ENCODE assay signal across 17 cellular contexts in the genomic region with DNA sequence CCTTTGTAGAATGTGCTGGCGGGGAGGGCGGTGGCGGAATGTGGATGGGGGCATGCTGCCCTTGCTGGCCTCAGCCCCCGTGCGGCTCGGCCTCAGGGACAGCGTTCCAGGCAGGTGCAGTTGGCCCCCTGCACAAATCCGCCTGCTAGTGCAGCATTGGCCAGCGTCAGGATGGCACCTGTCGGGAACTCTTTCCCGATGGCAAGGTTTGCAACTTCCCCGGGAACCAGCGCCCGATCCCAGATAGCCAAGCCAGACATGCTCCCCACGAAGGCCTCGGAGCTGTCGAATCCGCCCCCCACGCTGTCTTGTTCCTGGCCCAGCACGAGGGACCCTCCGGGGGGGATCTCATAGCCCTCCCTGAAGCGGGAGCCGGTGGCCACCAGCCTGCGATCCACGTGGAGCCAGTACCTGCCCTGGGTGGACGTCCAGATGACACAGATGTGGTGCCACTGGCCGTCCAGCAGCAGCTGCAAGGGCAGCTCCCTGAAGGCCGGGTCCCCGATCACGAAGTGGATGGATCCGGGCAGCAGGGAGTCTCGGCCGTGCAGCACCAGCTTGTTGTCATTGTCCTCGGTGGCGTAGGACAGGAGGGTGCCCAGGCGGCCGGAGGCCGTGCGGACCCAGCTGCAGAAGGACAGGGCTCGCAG. TPM values are rescaled to one million over a fixed set of nuclear protein-coding genes. Genes with fewer than 3 reads are reported as not detected.
DNase-seq lines count a peak whose midpoint lies in the region; ATAC-seq and TF ChIP-seq lines count a peak whose summit lies in the region.
"Had no signal": no experiment of that assay in that cellular context is flagged by ENCODE, and none has a peak within 500 bp of the region (broad histone marks: within the 10 kb centered on the region; RNA-seq: fewer than 3 reads in every experiment).

No MANE protein-coding gene starts in this region.

- no peak overlapping the region for H2AK5ac ChIP-seq in IMR-90 (ENCODE audit: low read depth, low read length)

- no peak overlapping the region for H3K14ac ChIP-seq in IMR-90 (replicated peaks; ENCODE audit: low read depth, low read length)

- H2BK20ac ChIP-seq in IMR-90 (ENCODE audit: low read depth, low read length): no peak overlapping the region

- H3K9me1 ChIP-seq in IMR-90 (ENCODE audit: insufficient read depth, low read length): no peaks in the 10 kb centered on the region

- intact Hi-C loops in IMR-90 (cut with micrococcal nuclease): no loop called here
- intact Hi-C loops in dendritic cell treated with granulocyte-macrophage colony-stimulating factor and Interleukin-4, amounts not matched to agents 40 ng/mL and 50 ng/mL, for 4 days (cut with micrococcal nuclease): no loop called here
- intact Hi-C loops in lower lobe of right lung (cut with DNase I): no loop called here

- no peak for TF ChIP-seq POLR2A in IMR-90 (IDR thresholded peaks at IDR 0.05; ENCODE audit: low read depth, low read length)

- no peaks in the 10 kb centered on the region for H4K20me1 ChIP-seq in IMR-90 (ENCODE audit: insufficient read depth, low read length)

- no peak overlapping the region for H2AK9ac ChIP-seq in IMR-90 (replicated peaks; ENCODE audit: low read depth, low read length, poor library complexity)

- no peak overlapping the region for H4K8ac ChIP-seq in IMR-90 (ENCODE audit: low read depth in 2 of 2, low read length in 2 of 2)

- no peak overlapping the region for H3K56ac ChIP-seq in IMR-90 (ENCODE audit: extremely low read depth, insufficient read depth, low read length)

- in situ Hi-C loops in IMR-90 (cut with MboI; ENCODE audit: low sequenced_read_pairs): no loop called here

- H3K9me3 Mint-ChIP-seq in dendritic cell treated with granulocyte-macrophage colony-stimulating factor and Interleukin-4, amounts not matched to agents 40 ng/mL and 50 ng/mL, for 4 days: no peaks in the 10 kb centered on the region
- no peaks in the 10 kb centered on the region for H3K9me3 Mint-ChIP-seq in type B pancreatic cell
- H3K9me3 Mint-ChIP-seq: CD4-positive, alpha-beta memory T cell had no signal

- BruUV-seq in IMR-90 (replicated peaks; lab: Mats Ljungman, UMichigan): no TSS peak

- dilution Hi-C loops in IMR-90 (cut with HindIII; ENCODE audit: low sequenced_read_pairs, unreplicated experiment): no loop called here

- no peaks in the 10 kb centered on the region for H3K36me3 Mint-ChIP-seq in dendritic cell treated with granulocyte-macrophage colony-stimulating factor and Interleukin-4, amounts not matched to agents 40 ng/mL and 50 ng/mL, for 4 days (ENCODE audit: low read depth)
- H3K36me3 Mint-ChIP-seq in type B pancreatic cell: no peaks in the 10 kb centered on the region
- H3K36me3 Mint-ChIP-seq: CD4-positive, alpha-beta memory T cell had no signal

- H3K36me3 ChIP-seq in IMR-90 (ENCODE audit: control insufficient read depth, insufficient read depth, low read length): no peaks in the 10 kb centered on the region
- no peaks in the 10 kb centered on the region for H3K36me3 ChIP-seq in lower lobe of right lung
- no peaks in the 10 kb centered on the region for H3K36me3 ChIP-seq in SJCRH30
- H3K36me3 ChIP-seq: BE2C had no signal

- POLR2A ChIA-PET in IMR-90 (lab: Charles Lee; ENCODE audit: unreplicated experiment): no interaction called here

- H3K9ac ChIP-seq in IMR-90 (ENCODE audit: low read depth, low read length): no peak overlapping the region

- no peaks in the 10 kb centered on the region for H3K9me3 ChIP-seq in IMR-90 (ENCODE audit: control insufficient read depth, insufficient read depth, low read length)
- H3K9me3 ChIP-seq in lower lobe of right lung: no peaks in the 10 kb centered on the region
- H3K9me3 ChIP-seq in SJCRH30 (replicated peaks): no peaks in the 10 kb centered on the region
- H3K9me3 ChIP-seq: A549, BE2C had no signal

- CTCF ChIA-PET in IMR-90 (lab: Yijun Ruan, JAX): no interaction called here

- 86% methylated on average over 36 of the region's 40 CpGs; no CpG with 5 or more reads in 1 of the 2 experiments for WGBS in IMR-90 (ENCODE audit: extremely low coverage in 2 of 2, insufficient read length in 1 of 2), 2 experiments

- ATAC-seq in IMR-90 (ENCODE audit: low read depth): no peak
- no peak for ATAC-seq in lower lobe of right lung
- no peak for ATAC-seq in GM19328 (IDR thresholded peaks at IDR 0.05; ENCODE audit: unreplicated experiment)
- ATAC-seq: GM23338, K562 had no signal

- H3K4me2 ChIP-seq in IMR-90 (ENCODE audit: low read depth, low read length): no peak overlapping the region
- H3K4me2 ChIP-seq: A549, GM23338 had no signal

- no peak overlapping the region for H3K4me3 Mint-ChIP-seq in dendritic cell treated with granulocyte-macrophage colony-stimulating factor and Interleukin-4, amounts not matched to agents 40 ng/mL and 50 ng/mL, for 4 days
- H3K4me3 Mint-ChIP-seq in type B pancreatic cell: no peak overlapping the region
- H3K4me3 Mint-ChIP-seq: CD4-positive, alpha-beta memory T cell; GM23338; H9 had no signal

- H3K23ac ChIP-seq in IMR-90 (ENCODE audit: low read depth, low read length): no peak overlapping the region

- no peak overlapping the region for H4K5ac ChIP-seq in IMR-90 (ENCODE audit: low read depth, low read length)

- H3K18ac ChIP-seq in IMR-90 (ENCODE audit: low read depth, low read length): no peak overlapping the region

- no peak overlapping the region for H4K91ac ChIP-seq in IMR-90 (ENCODE audit: insufficient read depth, low read depth, low read length)

- H3K27me3 Mint-ChIP-seq in dendritic cell treated with granulocyte-macrophage colony-stimulating factor and Interleukin-4, amounts not matched to agents 40 ng/mL and 50 ng/mL, for 4 days: no peaks in the 10 kb centered on the region
- H3K27me3 Mint-ChIP-seq in type B pancreatic cell: peaks cover 25% of the 10 kb centered on the region

- peak overlapping the region; percentile 58 for H2AFZ ChIP-seq in IMR-90 (replicated peaks; ENCODE audit: low read length, poor library complexity)
- H2AFZ ChIP-seq: GM23338 had no signal

- TF ChIP-seq CTCF in IMR-90 (conservative IDR thresholded peaks at IDR 0.05; ENCODE audit: low read depth, low read length): no peak
- no peak for TF ChIP-seq CTCF in lower lobe of right lung (IDR thresholded peaks at IDR 0.05)
- no peak for TF ChIP-seq CTCF in type B pancreatic cell (conservative IDR thresholded peaks at IDR 0.05)

- no peak overlapping the region for H3K4ac ChIP-seq in IMR-90 (ENCODE audit: low read depth, low read length)

- no peak overlapping the region for H2BK120ac ChIP-seq in IMR-90 (ENCODE audit: low read depth, low read length)

- peak overlapping the region; percentile 33 for H3K27ac Mint-ChIP-seq in dendritic cell treated with granulocyte-macrophage colony-stimulating factor and Interleukin-4, amounts not matched to agents 40 ng/mL and 50 ng/mL, for 4 days
- no peak overlapping the region for H3K27ac Mint-ChIP-seq in type B pancreatic cell
- H3K27ac Mint-ChIP-seq: CD4-positive, alpha-beta memory T cell; GM23338; H9 had no signal

- H3K4me1 ChIP-seq in IMR-90 (ENCODE audit: control insufficient read depth, insufficient read depth, low read length): no peaks in the 10 kb centered on the region
- H3K4me1 ChIP-seq in lower lobe of right lung: no peaks in the 10 kb centered on the region
- H3K4me1 ChIP-seq in SJCRH30: no peaks in the 10 kb centered on the region
- H3K4me1 ChIP-seq: A549, BE2C had no signal

- no peak overlapping the region for H3K4me3 ChIP-seq in IMR-90 (ENCODE audit: insufficient read depth, low read depth, low read length)
- H3K4me3 ChIP-seq in lower lobe of right lung: no peak overlapping the region
- no peak overlapping the region for H3K4me3 ChIP-seq in SJCRH30
- H3K4me3 ChIP-seq: A549, GM23338, K562 had no signal

- H2BK5ac ChIP-seq in IMR-90 (ENCODE audit: low read depth, low read length, poor library complexity, severe bottlenecking): no peak overlapping the region

- no peak overlapping the region for H2BK15ac ChIP-seq in IMR-90 (ENCODE audit: low read depth, low read length)

- H3K79me1 ChIP-seq in IMR-90 (ENCODE audit: low read depth in 1 of 2, low read length in 2 of 2): no peaks in the 10 kb centered on the region

- DNase-seq in IMR-90 (no peak), lower lobe of right lung (peak; percentile 42), type B pancreatic cell (ENCODE audit: extremely low spot score, unreplicated experiment) (peak; percentile 69), medulla oblongata (ENCODE audit: extremely low spot score) (no peak), SJCRH30 (no peak)
- DNase-seq: BE2C; CD4-positive, alpha-beta memory T cell; DMS79; H9 had no signal

- no peak for TF ChIP-seq RAD21 in IMR-90 (IDR thresholded peaks at IDR 0.05; ENCODE audit: low read length)

- H3K4me1 Mint-ChIP-seq in dendritic cell treated with granulocyte-macrophage colony-stimulating factor and Interleukin-4, amounts not matched to agents 40 ng/mL and 50 ng/mL, for 4 days (ENCODE audit: low read depth): peaks cover 48% of the 10 kb centered on the region
- H3K4me1 Mint-ChIP-seq in type B pancreatic cell (ENCODE audit: unreplicated experiment): no peaks in the 10 kb centered on the region
- H3K4me1 Mint-ChIP-seq: CD4-positive, alpha-beta memory T cell; GM23338; H9 had no signal

- H3K27me3 ChIP-seq in IMR-90 (ENCODE audit: control insufficient read depth, insufficient read depth, low read length) (peaks cover 4% of the 10 kb centered on the region; the same call in 1 of the 2 replicates), lower lobe of right lung (ENCODE audit: low read depth) (no peaks in the 10 kb centered on the region), SJCRH30 (peaks cover 11% of the 10 kb centered on the region; the same call in 1 of the 2 replicates)

- no peak overlapping the region for H3K27ac ChIP-seq in IMR-90 (ENCODE audit: insufficient read depth, low read length)
- H3K27ac ChIP-seq in lower lobe of right lung: no peak overlapping the region
- H3K27ac ChIP-seq in SJCRH30: no peak overlapping the region
- H3K27ac ChIP-seq: A549, C4-2B had no signal

RNA-seq across cellular contexts. Expression of gene PTX4, which starts 2.8 kb away (rescaled TPM):
- total RNA-seq in IMR-90 (2012; rRNA removed) (not detected in 2 replicates), lower lobe of right lung (not detected), type B pancreatic cell (ENCODE audit: low replicate concordance) (not detected in 2 replicates)
- 0.07 TPM in 1 of 2 replicates, not detected in the other for polyA plus RNA-seq in IMR-90 (2012; rRNA removed)
- polyA plus RNA-seq in IMR-90 (2012; cell fraction: cytosol; rRNA removed): not detected in 2 replicates
- polyA plus RNA-seq in IMR-90 (2012; cell fraction: nucleus; rRNA removed; ENCODE audit: low replicate concordance): 0.14 TPM in 1 of 2 replicates, not detected in the other
- not detected in 2 replicates for total RNA-seq in SJCRH30 (2014; rRNA removed; shearing (Covaris generic))
- total RNA-seq: CD4-positive, alpha-beta memory T cell; GM23338; H9 had no signal
- polyA plus RNA-seq: A549; AG04450; CD4-positive, alpha-beta memory T cell; GM23338; K562 had no signal

RNA-seq across cellular contexts. Expression of gene TELO2, which starts 7.2 kb away (rescaled TPM):
- 5.8 and 6.6 TPM in 2 replicates for total RNA-seq in IMR-90 (2012; rRNA removed)
- polyA plus RNA-seq in IMR-90 (2012; rRNA removed): 26.6 and 28.2 TPM in 2 replicates
- polyA plus RNA-seq in IMR-90 (2012; cell fraction: cytosol; rRNA removed): 16.6 and 18.1 TPM in 2 replicates
- polyA plus RNA-seq in IMR-90 (2012; cell fraction: nucleus; rRNA removed; ENCODE audit: low replicate concordance): 110 and 290 TPM in 2 replicates
- 27.5 TPM for total RNA-seq in lower lobe of right lung
- total RNA-seq in type B pancreatic cell (ENCODE audit: low replicate concordance): 39.3 and 65.4 TPM in 2 replicates
- 21.9 and 27.9 TPM in 2 replicates for total RNA-seq in SJCRH30 (2014; rRNA removed; shearing (Covaris generic))

RNA-seq across cellular contexts. Expression of gene CLCN7, which starts 11.1 kb away (rescaled TPM):
- total RNA-seq in IMR-90 (2012; rRNA removed) (10.8 TPM in 2 replicates), lower lobe of right lung (146 TPM), type B pancreatic cell (ENCODE audit: low replicate concordance) (91.9 and 98.1 TPM in 2 replicates)
- 45.2 and 52.9 TPM in 2 replicates for polyA plus RNA-seq in IMR-90 (2012; rRNA removed)
- polyA plus RNA-seq in IMR-90 (2012; cell fraction: cytosol; rRNA removed): 20.3 and 36.5 TPM in 2 replicates
- polyA plus RNA-seq in IMR-90 (2012; cell fraction: nucleus; rRNA removed; ENCODE audit: low replicate concordance): 84.9 and 258 TPM in 2 replicates
- 32.2 and 33.8 TPM in 2 replicates for total RNA-seq in SJCRH30 (2014; rRNA removed; shearing (Covaris generic))

RNA-seq across cellular contexts. Expression of gene CCDC154, which starts 41.6 kb away (rescaled TPM):
- total RNA-seq in IMR-90 (2012; rRNA removed) (under 0.01 TPM in 1 of 2 replicates, not detected in the other), lower lobe of right lung (3.1 TPM), type B pancreatic cell (ENCODE audit: low replicate concordance) (2.2 and 5.0 TPM in 2 replicates)
- polyA plus RNA-seq in IMR-90 (2012; rRNA removed): 0.09 TPM in 1 of 2 replicates, not detected in the other
- 0.08 and 0.14 TPM in 2 replicates for polyA plus RNA-seq in IMR-90 (2012; cell fraction: cytosol; rRNA removed)
- polyA plus RNA-seq in IMR-90 (2012; cell fraction: nucleus; rRNA removed; ENCODE audit: low replicate concordance): 0.56 and 1.3 TPM in 2 replicates
- 0.33 and 0.71 TPM in 2 replicates for total RNA-seq in SJCRH30 (2014; rRNA removed; shearing (Covaris generic))
- total RNA-seq: GM23338 had no signal

RNA-seq across cellular contexts. Expression of gene TMEM204, which starts 47.5 kb away (rescaled TPM):
- 7.0 and 7.2 TPM in 2 replicates for total RNA-seq in IMR-90 (2012; rRNA removed)
- 12.3 and 13.2 TPM in 2 replicates for polyA plus RNA-seq in IMR-90 (2012; rRNA removed)
- polyA plus RNA-seq in IMR-90 (2012; cell fraction: cytosol; rRNA removed): 8.4 and 18.2 TPM in 2 replicates
- polyA plus RNA-seq in IMR-90 (2012; cell fraction: nucleus; rRNA removed; ENCODE audit: low replicate concordance): 5.3 and 12.8 TPM in 2 replicates
- total RNA-seq in lower lobe of right lung: 63.1 TPM
- 1.0 TPM in 1 of 2 replicates, not detected in the other for total RNA-seq in type B pancreatic cell (ENCODE audit: low replicate concordance)
- total RNA-seq in SJCRH30 (2014; rRNA removed; shearing (Covaris generic)): 1.1 and 1.2 TPM in 2 replicates
- total RNA-seq: G401, H9 had no signal
- polyA plus RNA-seq: A549 had no signal

Comparison
In these comparisons a context has a peak if more than half of its experiments do, and no peak if none do; other contexts are left out.
1. DNase-seq: peak in lower lobe of right lung (single experiment) and type B pancreatic cell (single experiment); none in IMR-90 (single experiment), medulla oblongata (single experiment) and SJCRH30 (0 of 2).